8 cellular contexts compared by ENCODE assay signal in genomic region chr19:52688931-52689796, GRCh38. TPM values are rescaled to one million over a fixed set of nuclear protein-coding genes. Genes with fewer than 3 reads are reported as not detected.
DNase-seq lines count a peak whose midpoint lies in the region; ATAC-seq, FAIRE-seq and TF ChIP-seq lines count a peak whose summit lies in the region.
"Not testable (repeated sequence)": the region's sequence is repeated elsewhere in the genome, so short reads cannot be mapped to it uniquely, and the experiment has no call there.

No MANE protein-coding gene starts in this region.

- CTCF ChIA-PET in H1 (lab: Charles Lee; ENCODE audit: partially characterized antibody), result interaction anchor here (0.9 kb wide), 1 partner anchor 10 kb away, joined by 3 read pairs; no protein-coding TSS in a partner anchor

- H3K9me3 Mint-ChIP-seq in activated naive CD8-positive, alpha-beta T cell treated with anti-CD3 and anti-CD28 coated beads for 36 hours, result not testable (repeated sequence)

- not testable (repeated sequence) for H3K27me3 Mint-ChIP-seq in activated naive CD8-positive, alpha-beta T cell treated with anti-CD3 and anti-CD28 coated beads for 36 hours

- H2AFZ ChIP-seq in MM.1S (ENCODE audit: low read length); H1 (ENCODE audit: low read length): not testable (repeated sequence)

- not testable (repeated sequence) for H2BK15ac ChIP-seq in H1 (ENCODE audit: low read length)

- H3K23ac ChIP-seq in H1 (ENCODE audit: insufficient read length), result not testable (repeated sequence)

- not testable (repeated sequence) for TF ChIP-seq EP300 in H1 (IDR thresholded peaks at IDR 0.05; ENCODE audit: borderline replicate concordance in 1 of 2, low read depth in 2 of 2, low read length in 2 of 2); ovary (IDR thresholded peaks at IDR 0.05)

- not testable (repeated sequence) for H3K56ac ChIP-seq in H1 (replicated peaks; ENCODE audit: insufficient read length, low read depth, low read length)

- H3K4me3 Mint-ChIP-seq in activated naive CD8-positive, alpha-beta T cell treated with anti-CD3 and anti-CD28 coated beads for 36 hours, result peak overlapping the region; percentile 95

- H3K14ac ChIP-seq in H1 (ENCODE audit: insufficient read length), result not testable (repeated sequence)

- not testable (repeated sequence) for H3K79me1 ChIP-seq in H1 (ENCODE audit: low read depth, low read length)

- H3K36me3 Mint-ChIP-seq in activated naive CD8-positive, alpha-beta T cell treated with anti-CD3 and anti-CD28 coated beads for 36 hours, result peaks cover 41% of the 10 kb centered on the region

- not testable (repeated sequence) for FAIRE-seq in H1 (lab: Jason Lieb, UNC); kidney (lab: Jason Lieb, UNC)

- H3K4me2 ChIP-seq in MM.1S (ENCODE audit: low read depth, low read length), result peak overlapping the region; percentile 59; the same call in 1 of the 2 replicates
- H3K4me2 ChIP-seq in H1 (ENCODE audit: insufficient read depth in 1 of 2, low read depth in 2 of 2, low read length in 2 of 2), result peak overlapping the region; percentile 70 to 94

- peaks cover 31% of the 10 kb centered on the region for H3K4me1 Mint-ChIP-seq in activated naive CD8-positive, alpha-beta T cell treated with anti-CD3 and anti-CD28 coated beads for 36 hours

- not testable (repeated sequence) for H4K5ac ChIP-seq in H1 (ENCODE audit: insufficient read length, low read depth, low read length)

- not testable (repeated sequence) for ATAC-seq in RWPE2 (ENCODE audit: low read depth)

- not testable (repeated sequence) for H2BK120ac ChIP-seq in H1 (replicated peaks; ENCODE audit: low read depth, low read length)

- not testable (repeated sequence) for H3K18ac ChIP-seq in H1 (ENCODE audit: extremely low read depth, low read length)

- WGBS in H1 (ENCODE audit: extremely low coverage in 1 of 2, insufficient coverage in 1 of 2, insufficient read length in 1 of 2, insufficient replicate concordance in 2 of 2, low coverage in 1 of 2, low lambda C conversion rate in 2 of 2, missing lambda C conversion rate in 1 of 2), 2 experiments, result 61% methylated on average over 6 of the region's 6 CpGs; no CpG with 5 or more reads in 1 of the 2 experiments
- 4 to 5% (median 5%) methylated on average over 6 of the region's 6 CpGs for WGBS in ovary, 3 donors
- WGBS in thyroid gland, 2 donors, result 24 to 26% methylated on average over 6 of the region's 6 CpGs

- H3K27ac Mint-ChIP-seq in activated naive CD8-positive, alpha-beta T cell treated with anti-CD3 and anti-CD28 coated beads for 36 hours, result peak overlapping the region; percentile 91

- not testable (repeated sequence) for H2AK5ac ChIP-seq in H1 (ENCODE audit: low read depth, low read length)

- H3K79me2 ChIP-seq in MM.1S (ENCODE audit: low read length); H1 (ENCODE audit: control insufficient read depth in 1 of 2, insufficient read depth in 2 of 2, low read length in 2 of 2): not testable (repeated sequence)

- DNase-seq in DMS153 (lab: John Stamatoyannopoulos, UW), result peak; percentile 1
- DNase-seq in MM.1S; RWPE2 (ENCODE audit: low spot score); activated naive CD8-positive, alpha-beta T cell treated with anti-CD3 and anti-CD28 coated beads for 36 hours; H1 (ENCODE audit: low read depth in 1 of 2, low spot score in 2 of 2); kidney; ovary; thyroid gland: not testable (repeated sequence)

- not testable (repeated sequence) for H4K91ac ChIP-seq in H1 (replicated peaks; ENCODE audit: insufficient read length, low read length)

- H2BK20ac ChIP-seq in H1 (ENCODE audit: low read length), result not testable (repeated sequence)

- not testable (repeated sequence) for TF ChIP-seq CTCF in MM.1S (IDR thresholded peaks at IDR 0.05; ENCODE audit: low read length); RWPE2 (IDR thresholded peaks at IDR 0.05; ENCODE audit: poor library complexity, severe bottlenecking); H1 (IDR thresholded peaks at IDR 0.05; ENCODE audit: control extremely low read depth in 1 of 3, insufficient read depth in 1 of 3, low read depth in 1 of 3, low read length in 3 of 3); kidney (IDR thresholded peaks at IDR 0.05; ENCODE audit: borderline replicate concordance, extremely low read depth, insufficient read depth); ovary (IDR thresholded peaks at IDR 0.05); thyroid gland (IDR thresholded peaks at IDR 0.05)

- not testable (repeated sequence) for H3K4me3 ChIP-seq in MM.1S (ENCODE audit: low read length)
- H3K4me3 ChIP-seq in RWPE2 (ENCODE audit: severe bottlenecking) (peak overlapping the region; percentile 60), H1 (ENCODE audit: extremely low read depth in 1 of 4, insufficient read depth in 2 of 4, low read depth in 3 of 4, low read length in 4 of 4) (peak overlapping the region in 2 of 4 experiments; percentile 68; a peak in 6 of 8 replicates), kidney (ENCODE audit: low read length in 2 of 2) (peak overlapping the region; percentile 96 to 97), ovary (peak overlapping the region; percentile 56), thyroid gland (replicated peaks in 1 of 3) (peak overlapping the region; percentile 31 to 74 (median 50))

- not testable (repeated sequence) for H2BK5ac ChIP-seq in H1 (ENCODE audit: low read depth, low read length)

- H4K8ac ChIP-seq in H1 (ENCODE audit: extremely low read depth, insufficient read depth, low read length), result not testable (repeated sequence)

- H3K27me3 ChIP-seq in MM.1S (replicated peaks; ENCODE audit: insufficient read depth, low read length); RWPE2 (ENCODE audit: insufficient read depth, poor library complexity, severe bottlenecking); H1 (replicated peaks in 1 of 4; ENCODE audit: control insufficient read depth in 3 of 4, extremely low read depth in 1 of 4, insufficient read depth in 3 of 4, low read length in 3 of 4); ovary; thyroid gland: not testable (repeated sequence)

- not testable (repeated sequence) for TF ChIP-seq POLR2A in H1 (IDR thresholded peaks at IDR 0.05; ENCODE audit: control extremely low read depth in 1 of 2, low read depth in 2 of 2, low read length in 2 of 2); ovary (IDR thresholded peaks at IDR 0.05); thyroid gland (IDR thresholded peaks at IDR 0.05)

- intact Hi-C loops in kidney (cut with DNase I); ovary (cut with DNase I); thyroid gland (cut with DNase I): not testable (repeated sequence)

- not testable (repeated sequence) for H4K20me1 ChIP-seq in MM.1S (ENCODE audit: insufficient read depth, low read length); H1 (replicated peaks in 1 of 2; ENCODE audit: control insufficient read depth in 1 of 2, insufficient read depth in 2 of 2, low read length in 2 of 2)

- not testable (repeated sequence) for H3K4ac ChIP-seq in H1 (replicated peaks; ENCODE audit: insufficient read length, low read depth, low read length)

- POLR2A ChIA-PET in H1 (lab: Charles Lee; ENCODE audit: partially characterized antibody), result interaction anchor here (0.6 kb wide), 2 partner anchors 26 to 171 kb away, joined by 3 to 4 read pairs; no protein-coding TSS in a partner anchor

- not testable (repeated sequence) for H3K36me3 ChIP-seq in MM.1S (replicated peaks; ENCODE audit: insufficient read depth, low read length); RWPE2 (ENCODE audit: low read depth); H1 (ENCODE audit: control insufficient read depth in 2 of 4, insufficient read depth in 4 of 4, low read length in 3 of 4); kidney (ENCODE audit: control insufficient read depth in 1 of 2, insufficient read depth in 2 of 2, low read length in 2 of 2); ovary; thyroid gland

- H3K9ac ChIP-seq in MM.1S (ENCODE audit: low read length); H1 (replicated peaks in 1 of 4; ENCODE audit: extremely low read depth in 1 of 4, low read depth in 3 of 4, low read length in 3 of 4): not testable (repeated sequence)
- H3K9ac ChIP-seq in kidney (ENCODE audit: low read length in 2 of 2), result peak overlapping the region in 1 of 2 donors; percentile 85

- not testable (repeated sequence) for H3F3A ChIP-seq in MM.1S (ENCODE audit: insufficient read depth, low read length)

- not testable (repeated sequence) for H3K4me1 ChIP-seq in MM.1S (ENCODE audit: low read length); RWPE2 (ENCODE audit: insufficient read depth, poor library complexity, severe bottlenecking); H1 (replicated peaks in 1 of 4; ENCODE audit: control insufficient read depth in 3 of 4, insufficient read depth in 4 of 4, low read length in 3 of 4); kidney (ENCODE audit: control insufficient read depth in 1 of 2, insufficient read depth in 1 of 2, low read depth in 1 of 2, low read length in 2 of 2); ovary (ENCODE audit: insufficient read depth)
- H3K4me1 ChIP-seq in thyroid gland, result peaks cover 6 to 15% of the 10 kb centered on the region in 2 donors

- not testable (repeated sequence) for H3K9me2 ChIP-seq in MM.1S (replicated peaks; ENCODE audit: insufficient read depth, low read length)

- H3K9me3 ChIP-seq in MM.1S (replicated peaks; ENCODE audit: insufficient read depth, low read length); RWPE2 (ENCODE audit: severe bottlenecking); H1 (ENCODE audit: insufficient read depth in 2 of 2, low read depth in 1 of 2, low read length in 1 of 2); kidney (ENCODE audit: control insufficient read depth in 1 of 2, low read length in 2 of 2); ovary; thyroid gland: not testable (repeated sequence)

- TF ChIP-seq RAD21 in H1 (IDR thresholded peaks at IDR 0.05 in 1 of 2, conservative IDR thresholded peaks at IDR 0.05 in 1 of 2; ENCODE audit: low read depth in 2 of 2, low read length in 2 of 2), result not testable (repeated sequence)

- H2BK12ac ChIP-seq in H1 (ENCODE audit: low read depth, low read length), result not testable (repeated sequence)

- not testable (repeated sequence) for H3K27ac ChIP-seq in MM.1S (ENCODE audit: low read length); H1 (ENCODE audit: low read depth, low read length)
- H3K27ac ChIP-seq in RWPE2 (ENCODE audit: poor library complexity, severe bottlenecking) (peak overlapping the region; percentile 73), kidney (ENCODE audit: low read depth in 2 of 2, low read length in 2 of 2) (peak overlapping the region; percentile 83 to 96), ovary (peak overlapping the region; percentile 80 to 92), thyroid gland (peak overlapping the region; percentile 57 to 92 (median 90))

- H3K23me2 ChIP-seq in H1 (ENCODE audit: low read depth, low read length), result peaks cover 11% of the 10 kb centered on the region

RNA-seq across cellular contexts. Expression of gene ZNF611, which starts 45.7 kb away (rescaled TPM):
- total RNA-seq in activated naive CD8-positive, alpha-beta T cell treated with anti-CD3 and anti-CD28 coated beads for 36 hours, result 10 to 100 TPM; 15.1 to 15.9 TPM
- total RNA-seq in H1 (2021; fragmentation: NEBNext Ultra II Directional; extraction: Animal tissue kit (Norgen Biotek cat#: 25700)), result 17.7 and 19.0 TPM in 2 replicates
- polyA plus RNA-seq in H1 (2011; rRNA removed), result 1.9 and 2.2 TPM in 2 replicates
- 2.1 TPM for polyA plus RNA-seq in H1 (2011; cell fraction: cytosol; rRNA removed)
- 4.7 TPM for polyA plus RNA-seq in H1 (2011; cell fraction: nucleus; rRNA removed)
- polyA plus RNA-seq in H1 (2012, experiment 1 of 2), result 3.9 to 9.6 TPM (median 5.0 TPM) in 4 replicates
- polyA plus RNA-seq in H1 (2012, experiment 2 of 2), result 1.7 TPM
- 7.1 TPM for polyA plus RNA-seq in H1 (2013, experiment 1 of 2)
- 7.0 TPM for polyA plus RNA-seq in H1 (2013, experiment 2 of 2)
- polyA minus RNA-seq in H1 (2011; rRNA and poly(A)+ RNA removed), result 16.9 and 34.4 TPM in 2 replicates
- 13.9 TPM for polyA minus RNA-seq in H1 (2011; cell fraction: cytosol; rRNA and poly(A)+ RNA removed)
- polyA minus RNA-seq in H1 (2011; cell fraction: nucleus; rRNA and poly(A)+ RNA removed), result 19.3 TPM
- 42.7 TPM for total RNA-seq in kidney
- 3.6 TPM for polyA plus RNA-seq in kidney (ENCODE audit: insufficient read depth, low read depth, low replicate concordance)
- total RNA-seq in ovary, result 10 to 100 TPM in 6 of 7 donors, 1 to 10 TPM in 1; 9.9 to 21.5 (median 17.7) TPM
- 1 to 10 TPM; 5.9 to 6.6 TPM for polyA plus RNA-seq in ovary
- total RNA-seq in thyroid gland, result 10 to 100 TPM; 12.8 to 34.8 (median 24.5) TPM

RNA-seq across cellular contexts. Expression of gene ZNF83, which starts 51.0 kb away (rescaled TPM):
- 10 to 100 TPM; 22.0 to 22.5 TPM for total RNA-seq in activated naive CD8-positive, alpha-beta T cell treated with anti-CD3 and anti-CD28 coated beads for 36 hours
- 19.4 and 19.7 TPM in 2 replicates for total RNA-seq in H1 (2021; fragmentation: NEBNext Ultra II Directional; extraction: Animal tissue kit (Norgen Biotek cat#: 25700))
- polyA plus RNA-seq in H1 (2011; rRNA removed) (9.8 and 13.2 TPM in 2 replicates), kidney (ENCODE audit: insufficient read depth, low read depth, low replicate concordance) (51.8 TPM), ovary (10 to 100 TPM; 65.2 to 66.8 TPM)
- polyA plus RNA-seq in H1 (2011; cell fraction: cytosol; rRNA removed), result 15.5 TPM
- 17.9 TPM for polyA plus RNA-seq in H1 (2011; cell fraction: nucleus; rRNA removed)
- 12.7 to 20.3 TPM (median 15.5 TPM) in 4 replicates for polyA plus RNA-seq in H1 (2012, experiment 1 of 2)
- 0.92 TPM for polyA plus RNA-seq in H1 (2012, experiment 2 of 2)
- 21.9 TPM for polyA plus RNA-seq in H1 (2013, experiment 1 of 2)
- polyA plus RNA-seq in H1 (2013, experiment 2 of 2), result 18.9 TPM
- polyA minus RNA-seq in H1 (2011; rRNA and poly(A)+ RNA removed), result 19.4 and 23.9 TPM in 2 replicates
- polyA minus RNA-seq in H1 (2011; cell fraction: cytosol; rRNA and poly(A)+ RNA removed), result 7.3 TPM
- polyA minus RNA-seq in H1 (2011; cell fraction: nucleus; rRNA and poly(A)+ RNA removed), result 33.9 TPM
- total RNA-seq in kidney (90.4 TPM), ovary (10 to 100 TPM; 50.8 to 84.9 (median 59.0) TPM), thyroid gland (100 to 1,000 TPM in 2 of 4 donors, 10 to 100 TPM in 2; 75.3 to 125 (median 97.0) TPM)
